ENCODE assay signal across 8 cellular contexts in the genomic region with DNA sequence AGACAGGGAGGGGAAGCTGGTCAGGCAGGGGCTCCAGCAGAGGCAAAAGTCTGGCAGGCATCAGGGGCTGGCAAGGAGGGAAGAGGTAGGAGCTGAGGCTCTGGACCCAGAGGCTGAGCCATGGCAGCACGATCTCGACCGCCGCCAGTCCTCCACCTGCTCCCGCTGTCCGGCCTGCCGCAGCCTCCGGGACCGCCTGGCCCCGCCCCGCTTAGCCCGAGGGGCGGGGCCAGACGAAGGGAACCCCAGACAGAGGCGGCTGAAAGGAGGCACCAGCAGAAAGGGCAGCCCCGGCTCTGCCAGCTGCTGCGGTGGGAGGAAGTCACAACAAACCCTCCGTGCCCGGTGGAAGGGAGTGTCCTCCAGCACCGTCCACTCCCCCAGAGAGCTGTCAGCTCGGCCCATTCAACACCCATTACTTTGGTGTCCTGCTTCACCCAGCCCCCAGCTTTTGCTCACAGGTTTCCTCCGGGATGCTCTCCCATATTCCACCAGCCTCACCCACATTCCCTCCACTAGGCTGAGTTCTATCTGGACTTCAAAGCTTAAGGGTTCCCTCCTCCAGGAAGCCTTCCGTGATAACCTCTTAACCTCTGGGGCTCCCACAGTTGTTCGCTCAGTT. TPM values are rescaled to one million over a fixed set of nuclear protein-coding genes. Genes with fewer than 3 reads are reported as not detected.
DNase-seq lines count a peak whose midpoint lies in the region; ATAC-seq and TF ChIP-seq lines count a peak whose summit lies in the region.

A gene with protein sequence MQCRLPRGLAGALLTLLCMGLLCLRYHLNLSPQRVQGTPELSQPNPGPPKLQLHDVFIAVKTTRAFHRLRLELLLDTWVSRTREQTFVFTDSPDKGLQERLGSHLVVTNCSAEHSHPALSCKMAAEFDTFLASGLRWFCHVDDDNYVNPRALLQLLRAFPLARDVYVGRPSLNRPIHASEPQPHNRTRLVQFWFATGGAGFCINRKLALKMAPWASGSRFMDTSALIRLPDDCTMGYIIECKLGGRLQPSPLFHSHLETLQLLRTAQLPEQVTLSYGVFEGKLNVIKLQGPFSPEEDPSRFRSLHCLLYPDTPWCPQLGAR (minus strand): TSS at position 161 of the 622 bp plus-strand sequence. CDS start 207 bp downstream, outside the sequence.

- H3K27ac Mint-ChIP-seq in activated naive CD4-positive, alpha-beta T cell treated with anti-CD3 and anti-CD28 coated beads for 36 hours: peak within 1 kb of the TSS; percentile 97

- no peaks in the 10 kb centered on the region for H3K9me3 Mint-ChIP-seq in activated naive CD4-positive, alpha-beta T cell treated with anti-CD3 and anti-CD28 coated beads for 36 hours

- H3F3A ChIP-seq in SK-N-SH (replicated peaks; ENCODE audit: insufficient read depth): peaks cover 3% of the 10 kb centered on the region

- H3K4me1 ChIP-seq in SK-N-SH (ENCODE audit: control insufficient read depth in 1 of 2, insufficient read depth in 2 of 2, low read depth in 1 of 2, low read length in 1 of 2): peaks cover 0 to 13% of the 10 kb centered on the region in 2 experiments; a peak in 1 of 4 replicates
- H3K4me1 ChIP-seq in prostate gland (replicated peaks): peaks cover 3% of the 10 kb centered on the region
- H3K4me1 ChIP-seq in urinary bladder (ENCODE audit: insufficient read depth): no peaks in the 10 kb centered on the region

- no peaks in the 10 kb centered on the region for H3K27me3 ChIP-seq in SK-N-SH (ENCODE audit: insufficient read depth)
- H3K27me3 ChIP-seq in prostate gland (replicated peaks; ENCODE audit: insufficient read depth): no peaks in the 10 kb centered on the region

- H2AFZ ChIP-seq in SK-N-SH (ENCODE audit: low read depth): no peak within 1 kb of the TSS

- WGBS in SK-N-SH (ENCODE audit: low lambda C conversion rate): 18% methylated on average over 13 of the region's 24 CpGs
- WGBS in prostate gland: 5% methylated on average over 24 of the region's 24 CpGs
- 3% methylated on average over 24 of the region's 24 CpGs for WGBS in urinary bladder

- H3K9ac ChIP-seq in SK-N-SH: no peak within 1 kb of the TSS

- TF ChIP-seq POLR2A in prostate gland (IDR thresholded peaks at IDR 0.05): no peak

- no peak for TF ChIP-seq EP300 in SK-N-SH (IDR thresholded peaks at IDR 0.05; ENCODE audit: borderline replicate concordance in 1 of 2, low read depth in 1 of 2, low read length in 1 of 2)

- H3K4me2 ChIP-seq in SK-N-SH: peak within 1 kb of the TSS; percentile 54; the same call in 1 of the 2 replicates

- peaks cover 3% of the 10 kb centered on the region; the same call in 1 of the 2 replicates for H4K20me1 ChIP-seq in SK-N-SH (ENCODE audit: insufficient read depth)

- DNase-seq in AML-193 (lab: John Stamatoyannopoulos, UW) (peak; percentile 88 to 89), SK-N-SH (peak; percentile 91), Right ventricle myocardium inferior (ENCODE audit: missing footprints) (peak; percentile 89), prostate gland (ENCODE audit: low spot score) (peak; percentile 24)
- DNase-seq in activated naive CD4-positive, alpha-beta T cell treated with anti-CD3 and anti-CD28 coated beads for 36 hours: peak; percentile 86

- H3K4me3 Mint-ChIP-seq in activated naive CD4-positive, alpha-beta T cell treated with anti-CD3 and anti-CD28 coated beads for 36 hours: peak within 1 kb of the TSS; percentile 97

- intact Hi-C loops in activated naive CD4-positive, alpha-beta T cell treated with anti-CD3 and anti-CD28 coated beads for 36 hours (cut with micrococcal nuclease): no loop called here
- intact Hi-C loops in Right ventricle myocardium inferior (cut with DNase I): no loop called here
- intact Hi-C loops in prostate gland (cut with DNase I): no loop called here

- TF ChIP-seq CTCF in SK-N-SH (IDR thresholded peaks at IDR 0.05) (no peak), prostate gland (IDR thresholded peaks at IDR 0.05) (no peak)

- CTCF ChIA-PET in SK-N-SH (lab: Yijun Ruan, JAX): interaction anchor here (0.6 to 3.2 kb wide), 9 partner anchors 12 to 226 kb away, joined by 3 to 21 read pairs (median 5); no protein-coding TSS in a partner anchor
- CTCF ChIA-PET in activated naive CD4-positive, alpha-beta T cell treated with anti-CD3 and anti-CD28 coated beads for 36 hours (lab: Charles Lee): interaction anchor here (0.6 to 4.7 kb wide), 11 partner anchors 9 to 226 kb away, joined by 3 to 25 read pairs (median 6); a partner anchor contains a TSS

- H3K9me3 ChIP-seq in SK-N-SH: no peaks in the 10 kb centered on the region
- H3K9me3 ChIP-seq in prostate gland: no peaks in the 10 kb centered on the region

- H3K36me3 Mint-ChIP-seq in activated naive CD4-positive, alpha-beta T cell treated with anti-CD3 and anti-CD28 coated beads for 36 hours (ENCODE audit: low read depth): peaks cover 13% of the 10 kb centered on the region

- no peaks in the 10 kb centered on the region for H3K79me2 ChIP-seq in SK-N-SH (ENCODE audit: insufficient read depth)

- no peak for TF ChIP-seq RAD21 in SK-N-SH (IDR thresholded peaks at IDR 0.05; ENCODE audit: low read length)

- POLR2A ChIA-PET in SK-N-SH (lab: Yijun Ruan, JAX): no interaction called here

- ATAC-seq in GM19023 (IDR thresholded peaks at IDR 0.05; ENCODE audit: unreplicated experiment) (peak; percentile 59), HG03571 (IDR thresholded peaks at IDR 0.05; ENCODE audit: unreplicated experiment) (peak; percentile 44), Right ventricle myocardium inferior (peak; percentile 72)

- H3K4me3 ChIP-seq in SK-N-SH (ENCODE audit: low read depth in 2 of 2, low read length in 1 of 2): no peak within 1 kb of the TSS
- H3K4me3 ChIP-seq in prostate gland: peak within 1 kb of the TSS; percentile 15 to 19
- H3K4me3 ChIP-seq in urinary bladder (ENCODE audit: low read depth, low read length): peak within 1 kb of the TSS; percentile 41

- peaks cover 65% of the 10 kb centered on the region for H3K4me1 Mint-ChIP-seq in activated naive CD4-positive, alpha-beta T cell treated with anti-CD3 and anti-CD28 coated beads for 36 hours (ENCODE audit: low read depth)

- H3K36me3 ChIP-seq in SK-N-SH (replicated peaks in 1 of 2; ENCODE audit: control insufficient read depth in 1 of 2, insufficient read depth in 2 of 2, low read length in 1 of 2) (peaks cover 0 to 3% of the 10 kb centered on the region in 2 experiments), prostate gland (no peaks in the 10 kb centered on the region), urinary bladder (ENCODE audit: insufficient read depth) (no peaks in the 10 kb centered on the region)

- no peak within 1 kb of the TSS for H3K27ac ChIP-seq in SK-N-SH (ENCODE audit: low read depth in 2 of 2, low read length in 1 of 2)
- H3K27ac ChIP-seq in prostate gland: peak within 1 kb of the TSS; percentile 21 to 37
- H3K27ac ChIP-seq in urinary bladder (ENCODE audit: low read depth): no peak within 1 kb of the TSS

- H3K27me3 Mint-ChIP-seq in activated naive CD4-positive, alpha-beta T cell treated with anti-CD3 and anti-CD28 coated beads for 36 hours (ENCODE audit: low read depth): no peaks in the 10 kb centered on the region

- H3K9me2 ChIP-seq in SK-N-SH: no peaks in the 10 kb centered on the region

TF ChIP-seq in SK-N-SH, 30 proteins besides CTCF, POLR2A, EP300 and RAD21:
- TF ChIP-seq GABPA (IDR thresholded peaks at IDR 0.05; ENCODE audit: low read depth) (no peak), SIN3A (IDR thresholded peaks at IDR 0.05; ENCODE audit: borderline replicate concordance, low read depth, low read length) (no peak), JUND (IDR thresholded peaks at IDR 0.05) (no peak), FOXJ3 (CRISPR knock-in tag; IDR thresholded peaks at IDR 0.05) (no peak), TCF12 (IDR thresholded peaks at IDR 0.05) (no peak)
- TF ChIP-seq, protein P1, sequence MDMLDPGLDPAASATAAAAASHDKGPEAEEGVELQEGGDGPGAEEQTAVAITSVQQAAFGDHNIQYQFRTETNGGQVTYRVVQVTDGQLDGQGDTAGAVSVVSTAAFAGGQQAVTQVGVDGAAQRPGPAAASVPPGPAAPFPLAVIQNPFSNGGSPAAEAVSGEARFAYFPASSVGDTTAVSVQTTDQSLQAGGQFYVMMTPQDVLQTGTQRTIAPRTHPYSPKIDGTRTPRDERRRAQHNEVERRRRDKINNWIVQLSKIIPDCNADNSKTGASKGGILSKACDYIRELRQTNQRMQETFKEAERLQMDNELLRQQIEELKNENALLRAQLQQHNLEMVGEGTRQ (IDR thresholded peaks at IDR 0.05; ENCODE audit: borderline replicate concordance, low read depth, low read length): no peak
TF ChIP-seq in SK-N-SH: peak in this region for 0.

RNA-seq across cellular contexts. Expression of the gene that starts here (rescaled TPM):
- polyA plus RNA-seq in SK-N-SH (2012; rRNA removed) (0.18 and 0.34 TPM in 2 replicates), urinary bladder (24.8 TPM)
- polyA plus RNA-seq in SK-N-SH (2012; cell fraction: cytosol; rRNA removed): 0.13 and 0.14 TPM in 2 replicates
- 1.4 and 2.6 TPM in 2 replicates for polyA plus RNA-seq in SK-N-SH (2012; cell fraction: nucleus; rRNA removed)
- 10 to 100 TPM; 83.1 to 90.9 TPM for total RNA-seq in activated naive CD4-positive, alpha-beta T cell treated with anti-CD3 and anti-CD28 coated beads for 36 hours
- total RNA-seq in Right ventricle myocardium inferior (14.4 TPM), prostate gland (1 to 10 TPM; 4.4 to 7.3 TPM), urinary bladder (6.7 TPM)

Comparison
In these comparisons a context has a peak if more than half of its experiments do, and no peak if none do; other contexts are left out.
1. DNase-seq: peak in every context shown above with its lines; median percentile 91 in SK-N-SH; 89 in Right ventricle myocardium inferior; 88 in AML-193; 86 in activated naive CD4-positive, alpha-beta T cell treated with anti-CD3 and anti-CD28 coated beads for 36 hours; 24 in prostate gland.
2. H3K27ac ChIP-seq: peak in prostate gland (2 of 2); none in SK-N-SH (0 of 2) and urinary bladder (single experiment).
3. H3K4me3 ChIP-seq: peak in prostate gland (2 of 2) and urinary bladder (single experiment); none in SK-N-SH (0 of 2).
4. Peak in every context shown above with its lines, with median percentiles within 50 percentile points of each other: ATAC-seq.